ENCODE assay signal across 10 cellular contexts in genomic region chr7:20598479-20599419, GRCh38. TPM values are rescaled to one million over a fixed set of nuclear protein-coding genes. Genes with fewer than 3 reads are reported as not detected.
A peak's percentile ranks its signal among the peaks of the same experiment; 100 is the strongest.
DNase-seq lines count a peak whose midpoint lies in the region; ATAC-seq and TF ChIP-seq lines count a peak whose summit lies in the region.
"Had no signal": no experiment of that assay in that cellular context is flagged by ENCODE, and none has a peak within 500 bp of the region (broad histone marks: within the 10 kb centered on the region; RNA-seq: fewer than 3 reads in every experiment).

No MANE protein-coding gene starts in this region.

- peak; percentile 90 for TF ChIP-seq CTCF in DND-41 (IDR thresholded peaks at IDR 0.05; ENCODE audit: borderline replicate concordance, extremely low read depth, low read length, poor library complexity, severe bottlenecking)
- peak; percentile 57 for TF ChIP-seq CTCF in brain microvascular endothelial cell (IDR thresholded peaks at IDR 0.05; ENCODE audit: low read depth, low read length, missing control alignments)
- peak in 5 of 7 experiments; percentile 59 to 76 (median 72) for TF ChIP-seq CTCF in stomach (IDR thresholded peaks at IDR 0.05)

- H3K4me1 ChIP-seq in DND-41 (ENCODE audit: insufficient read depth, low read length) (no peaks in the 10 kb centered on the region), stomach (peaks cover 0 to 7% (median 0%) of the 10 kb centered on the region in 4 donors)

- H3K9me3 ChIP-seq in DND-41 (ENCODE audit: insufficient read depth, low read length, severe bottlenecking) (no peaks in the 10 kb centered on the region), stomach (no peaks in the 10 kb centered on the region)

- H3K9ac ChIP-seq in DND-41 (ENCODE audit: low read depth, low read length): no peak overlapping the region

- H3K4me2 ChIP-seq in DND-41 (ENCODE audit: insufficient read depth, low read length): no peak overlapping the region

- H3K36me3 ChIP-seq in DND-41 (ENCODE audit: insufficient read depth, low read length) (no peaks in the 10 kb centered on the region), brain microvascular endothelial cell (replicated peaks) (no peaks in the 10 kb centered on the region), stomach (no peaks in the 10 kb centered on the region)

- no peaks in the 10 kb centered on the region for H3K79me2 ChIP-seq in DND-41 (ENCODE audit: insufficient read depth, low read length)

- intact Hi-C loops in stomach (cut with DNase I; ENCODE audit: low total_unique reads): loop anchor here (10.0 kb wide), 3 partner anchors 444 to 884 kb away; no protein-coding TSS in a partner anchor

- no peaks in the 10 kb centered on the region for H3K27me3 ChIP-seq in DND-41 (ENCODE audit: insufficient read depth, low read length, poor library complexity)
- H3K27me3 ChIP-seq in brain microvascular endothelial cell (replicated peaks): no peaks in the 10 kb centered on the region
- H3K27me3 ChIP-seq in stomach: peaks cover 0 to 5% (median 0%) of the 10 kb centered on the region in 3 donors

- ATAC-seq in DND-41 (ENCODE audit: insufficient read depth, low read depth) (peak; percentile 69), GM19438 (IDR thresholded peaks at IDR 0.05; ENCODE audit: low read depth, unreplicated experiment) (peak; percentile 74), HG03460 (IDR thresholded peaks at IDR 0.05; ENCODE audit: unreplicated experiment) (peak; percentile 88)

- DNase-seq in DND-41 (no peak), NCI-H460 (ENCODE audit: extremely low read depth, low read depth) (peak; percentile 79), brain microvascular endothelial cell (peak; percentile 23), iPS-NIHi7 (ENCODE audit: extremely low spot score) (peak; percentile 65), stomach (no peak)
- DNase-seq in activated naive CD4-positive, alpha-beta T cell treated with anti-CD3 and anti-CD28 coated beads, Interleukin-2, amount 50 U/mL, for 16 hours: no peak

- TF ChIP-seq POLR2A in stomach (IDR thresholded peaks at IDR 0.05): no peak

- no peaks in the 10 kb centered on the region for H4K20me1 ChIP-seq in DND-41 (ENCODE audit: insufficient read depth, low read length)

- H3K4me3 ChIP-seq in DND-41 (ENCODE audit: low read depth in 1 of 2, low read length in 2 of 2): no peak overlapping the region
- no peak overlapping the region for H3K4me3 ChIP-seq in brain microvascular endothelial cell (ENCODE audit: low read depth, low read length)
- no peak overlapping the region for H3K4me3 ChIP-seq in stomach

- in situ Hi-C loops in brain microvascular endothelial cell (cut with HindIII; ENCODE audit: low pct_ligation_motif_present, low sequenced_read_pairs): no loop called here

- WGBS in stomach, 5 donors: 51 to 61% (median 58%) methylated on average over 18 of the region's 18 CpGs

- no peak for TF ChIP-seq EP300 in stomach (IDR thresholded peaks at IDR 0.05)

- no peak overlapping the region for H3K27ac ChIP-seq in DND-41 (ENCODE audit: low read length)
- no peak overlapping the region for H3K27ac ChIP-seq in brain microvascular endothelial cell
- H3K27ac ChIP-seq in stomach: no peak overlapping the region

- no peak overlapping the region for H2AFZ ChIP-seq in DND-41 (ENCODE audit: low read depth, low read length)

RNA-seq across cellular contexts. Expression of gene ABCB5, which starts 16.7 kb away (rescaled TPM):
- 0.07 TPM in 1 of 2 replicates, not detected in the other for total RNA-seq in NCI-H460 (2014; rRNA removed; shearing (Covaris generic))
- 0.07 and 0.13 TPM in 2 replicates for polyA plus RNA-seq in NCI-H460 (2014; cell fraction: nucleus; rRNA removed)
- 10 to 100 TPM in 1 of 5 donors, not detected in 4; 10.4 TPM for total RNA-seq in stomach
- polyA plus RNA-seq in stomach: not detected
- total RNA-seq: activated naive CD4-positive, alpha-beta T cell treated with anti-CD3 and anti-CD28 coated beads, Interleukin-2, amount 50 U/mL, for 72 hours; temporal lobe had no signal

Comparison
In these comparisons a context has a peak if more than half of its experiments do, and no peak if none do; other contexts are left out.
1. DNase-seq: peak in NCI-H460 (single experiment), brain microvascular endothelial cell (single experiment) and iPS-NIHi7 (single experiment); none in DND-41 (single experiment), stomach (single experiment) and activated naive CD4-positive, alpha-beta T cell treated with anti-CD3 and anti-CD28 coated beads, Interleukin-2, amount 50 U/mL, for 16 hours (single experiment).
2. Peak in every context shown above with its lines, with median percentiles within 50 percentile points of each other: ATAC-seq and CTCF ChIP-seq.